ENCODE assay signal across 8 cellular contexts in the genomic region with DNA sequence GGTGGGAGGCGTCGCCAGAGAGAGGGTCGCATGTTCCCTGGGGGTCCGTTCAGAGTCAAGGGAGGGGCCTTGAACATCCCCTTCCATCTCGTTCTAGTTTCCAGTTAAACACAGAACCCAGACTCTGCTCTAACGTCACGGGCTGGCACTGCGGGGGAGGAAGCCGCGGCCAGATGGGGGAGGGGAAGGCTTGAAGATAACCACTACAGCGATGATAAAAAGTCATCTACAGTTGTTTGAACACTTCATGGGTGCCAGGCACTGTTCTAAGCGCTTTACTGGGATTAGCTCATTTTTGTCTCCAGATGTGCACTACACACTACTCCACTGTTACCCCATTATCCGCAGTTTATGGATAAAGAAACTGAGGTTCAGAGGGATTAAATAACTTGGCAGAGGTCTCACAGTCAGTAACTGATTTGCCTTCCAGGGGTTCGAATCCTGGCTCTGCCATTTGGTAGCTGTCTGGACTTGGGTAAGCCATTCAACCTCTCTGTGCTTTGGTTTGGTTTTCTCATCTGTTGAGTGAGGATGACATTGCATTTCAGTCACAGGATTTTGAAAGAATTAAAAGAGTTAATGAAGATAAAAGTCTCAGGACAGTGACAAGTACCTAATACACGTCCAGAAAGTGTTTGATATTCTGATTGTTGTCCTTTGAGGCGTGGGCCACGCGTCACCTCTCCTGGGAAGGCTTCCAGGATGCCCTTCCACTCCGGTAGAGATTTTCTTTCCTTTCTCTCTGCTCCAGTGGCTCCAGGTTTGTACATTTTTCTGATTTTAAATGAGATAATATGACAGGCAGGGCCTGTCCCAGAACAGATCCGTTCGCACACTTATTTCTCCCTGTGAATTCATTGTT. TPM values are rescaled to one million over a fixed set of nuclear protein-coding genes. Genes with fewer than 3 reads are reported as not detected.
DNase-seq lines count a peak whose midpoint lies in the region; ATAC-seq, FAIRE-seq and TF ChIP-seq lines count a peak whose summit lies in the region.

No MANE protein-coding gene starts in this region.

- H3K9me3 ChIP-seq in SK-N-SH: no peaks in the 10 kb centered on the region
- no peaks in the 10 kb centered on the region for H3K9me3 ChIP-seq in endodermal cell (ENCODE audit: control insufficient read depth, low read length)
- H3K9me3 ChIP-seq in small intestine (ENCODE audit: control insufficient read depth, low read depth): no peaks in the 10 kb centered on the region

- H3K9ac ChIP-seq in SK-N-SH (no peak overlapping the region), endodermal cell (ENCODE audit: extremely low read depth, low read length, poor library complexity, severe bottlenecking) (no peak overlapping the region)

- POLR2A ChIA-PET in SK-N-SH (lab: Yijun Ruan, JAX): no interaction called here
- POLR2A ChIA-PET in activated CD4-positive, alpha-beta T cell treated with anti-CD3 and anti-CD28 coated beads, Interleukin-2, amount 10 ng/mL, durations not matched to agents 7 days and 5 days (lab: Charles Lee): no interaction called here
- POLR2A ChIA-PET in RWPE1 (lab: Yijun Ruan, JAX; ENCODE audit: low non-redundant PET): no interaction called here

- TF ChIP-seq EP300 in SK-N-SH (IDR thresholded peaks at IDR 0.05; ENCODE audit: borderline replicate concordance in 1 of 2, low read depth in 1 of 2, low read length in 1 of 2): no peak

- WGBS in SK-N-SH (ENCODE audit: low lambda C conversion rate): 25% methylated on average over 21 of the region's 21 CpGs
- WGBS in endodermal cell (ENCODE audit: insufficient coverage in 1 of 2, insufficient read length in 1 of 2), 2 experiments: 49 to 50% methylated on average over 9 to 21 of the region's 21 CpGs
- 11 to 29% (median 25%) methylated on average over 21 of the region's 21 CpGs for WGBS in small intestine, 3 donors

- H3K9me3 Mint-ChIP-seq in activated CD4-positive, alpha-beta T cell treated with anti-CD3 and anti-CD28 coated beads, Interleukin-2, amount 10 ng/mL, durations not matched to agents 7 days and 5 days: no peaks in the 10 kb centered on the region
- H3K9me3 Mint-ChIP-seq in endodermal cell: no peaks in the 10 kb centered on the region

- H3K4me2 ChIP-seq in SK-N-SH: no peak overlapping the region

- H3F3A ChIP-seq in SK-N-SH (replicated peaks; ENCODE audit: insufficient read depth): no peaks in the 10 kb centered on the region

- H3K36me3 Mint-ChIP-seq in activated CD4-positive, alpha-beta T cell treated with anti-CD3 and anti-CD28 coated beads, Interleukin-2, amount 10 ng/mL, durations not matched to agents 7 days and 5 days (ENCODE audit: low read depth): no peaks in the 10 kb centered on the region
- no peaks in the 10 kb centered on the region for H3K36me3 Mint-ChIP-seq in endodermal cell (ENCODE audit: low read depth)

- TF ChIP-seq RAD21 in SK-N-SH (IDR thresholded peaks at IDR 0.05; ENCODE audit: low read length): no peak

- no peaks in the 10 kb centered on the region for H3K36me3 ChIP-seq in SK-N-SH (replicated peaks in 1 of 2; ENCODE audit: control insufficient read depth in 1 of 2, insufficient read depth in 2 of 2, low read length in 1 of 2)
- H3K36me3 ChIP-seq in endodermal cell (ENCODE audit: control insufficient read depth, insufficient read depth, low read length): no peaks in the 10 kb centered on the region
- no peaks in the 10 kb centered on the region for H3K36me3 ChIP-seq in small intestine (ENCODE audit: control insufficient read depth in 2 of 2, insufficient read depth in 2 of 2, low read length in 2 of 2)

- H3K4me1 Mint-ChIP-seq in activated CD4-positive, alpha-beta T cell treated with anti-CD3 and anti-CD28 coated beads, Interleukin-2, amount 10 ng/mL, durations not matched to agents 7 days and 5 days: peaks cover 19% of the 10 kb centered on the region
- peaks cover 4% of the 10 kb centered on the region for H3K4me1 Mint-ChIP-seq in endodermal cell

- no peaks in the 10 kb centered on the region; a peak in 1 of 4 replicates for H3K4me1 ChIP-seq in SK-N-SH (ENCODE audit: control insufficient read depth in 1 of 2, insufficient read depth in 2 of 2, low read depth in 1 of 2, low read length in 1 of 2)
- no peaks in the 10 kb centered on the region for H3K4me1 ChIP-seq in endodermal cell (ENCODE audit: control insufficient read depth, insufficient read depth, low read length)
- H3K4me1 ChIP-seq in small intestine (ENCODE audit: control insufficient read depth in 2 of 2, insufficient read depth in 1 of 2, low read depth in 1 of 2, low read length in 1 of 2): no peaks in the 10 kb centered on the region

- in situ Hi-C loops in G401 (cut with HindIII; ENCODE audit: low sequenced_read_pairs): no loop called here

- no peaks in the 10 kb centered on the region for H3K9me2 ChIP-seq in SK-N-SH

- H3K79me2 ChIP-seq in SK-N-SH (ENCODE audit: insufficient read depth): no peaks in the 10 kb centered on the region

- no peak for ATAC-seq in SK-N-SH treated with all-trans-retinoic acid at 6 μM for 48 hours

- no peaks in the 10 kb centered on the region for H3K27me3 ChIP-seq in SK-N-SH (ENCODE audit: insufficient read depth)
- peaks cover 19% of the 10 kb centered on the region for H3K27me3 ChIP-seq in endodermal cell (ENCODE audit: control insufficient read depth, insufficient read depth, low read length, poor library complexity, severe bottlenecking)
- peaks cover 0 to 1% of the 10 kb centered on the region in 2 donors for H3K27me3 ChIP-seq in small intestine (ENCODE audit: control insufficient read depth in 2 of 2, insufficient read depth in 2 of 2, low read length in 2 of 2)

- no peak overlapping the region for H3K4me3 ChIP-seq in SK-N-SH (ENCODE audit: low read depth in 2 of 2, low read length in 1 of 2)
- peak overlapping the region; percentile 42 for H3K4me3 ChIP-seq in endodermal cell (ENCODE audit: low read length)
- H3K4me3 ChIP-seq in small intestine (ENCODE audit: low read depth in 1 of 2, low read length in 2 of 2): no peak overlapping the region

- peak overlapping the region; percentile 73 for H3K27ac Mint-ChIP-seq in activated CD4-positive, alpha-beta T cell treated with anti-CD3 and anti-CD28 coated beads, Interleukin-2, amount 10 ng/mL, durations not matched to agents 7 days and 5 days
- H3K27ac Mint-ChIP-seq in endodermal cell: peak overlapping the region; percentile 88

- peaks cover 4% of the 10 kb centered on the region for H3K27me3 Mint-ChIP-seq in activated CD4-positive, alpha-beta T cell treated with anti-CD3 and anti-CD28 coated beads, Interleukin-2, amount 10 ng/mL, durations not matched to agents 7 days and 5 days
- peaks cover 25% of the 10 kb centered on the region for H3K27me3 Mint-ChIP-seq in endodermal cell (ENCODE audit: insufficient read depth)

- TF ChIP-seq CTCF in SK-N-SH (IDR thresholded peaks at IDR 0.05) (no peak), endodermal cell (conservative IDR thresholded peaks at IDR 0.05) (no peak), RWPE1 (conservative IDR thresholded peaks at IDR 0.05; ENCODE audit: low read depth) (no peak)

- H4K20me1 ChIP-seq in SK-N-SH (ENCODE audit: insufficient read depth): no peaks in the 10 kb centered on the region

- FAIRE-seq in small intestine (lab: Jason Lieb, UNC): no peak

- H2AFZ ChIP-seq in SK-N-SH (ENCODE audit: low read depth): no peak overlapping the region

- CTCF ChIA-PET in SK-N-SH (lab: Yijun Ruan, JAX) (interaction anchor here (1.2 to 6.4 kb wide), 7 partner anchors 10 to 88 kb away, joined by 3 to 49 read pairs (median 5); partner anchors contain the start of gene CFAP73), RWPE1 (lab: Yijun Ruan, JAX) (no interaction called here)
- CTCF ChIA-PET in activated CD4-positive, alpha-beta T cell treated with anti-CD3 and anti-CD28 coated beads, Interleukin-2, amount 10 ng/mL, durations not matched to agents 7 days and 5 days (lab: Charles Lee): interaction anchor here (0.7 to 3.8 kb wide), 4 partner anchors 14 to 90 kb away, joined by 3 to 22 read pairs (median 4); partner anchors contain the start of gene CFAP73

- H3K27ac ChIP-seq in SK-N-SH (ENCODE audit: low read depth in 2 of 2, low read length in 1 of 2) (no peak overlapping the region), endodermal cell (ENCODE audit: low read depth, low read length) (no peak overlapping the region), small intestine (ENCODE audit: low read depth in 1 of 2, low read length in 1 of 2) (no peak overlapping the region), RWPE1 (no peak overlapping the region)

- H3K4me3 Mint-ChIP-seq in activated CD4-positive, alpha-beta T cell treated with anti-CD3 and anti-CD28 coated beads, Interleukin-2, amount 10 ng/mL, durations not matched to agents 7 days and 5 days: peak overlapping the region; percentile 68
- peak overlapping the region; percentile 55 for H3K4me3 Mint-ChIP-seq in endodermal cell

- DNase-seq in SK-N-SH: peak; percentile 50
- DNase-seq in activated CD4-positive, alpha-beta T cell treated with anti-CD3 and anti-CD28 coated beads, Interleukin-2, amount 10 ng/mL, durations not matched to agents 7 days and 5 days: peak; percentile 62
- peak; percentile 88 for DNase-seq in endodermal cell
- peak; percentile 17 for DNase-seq in small intestine
- no peak for DNase-seq in RWPE1 (ENCODE audit: low spot score)
- no peak for DNase-seq in NCI-H526 treated with DMSO at 0.1 percent for 48 hours (lab: John Stamatoyannopoulos, UW)
- no peak for DNase-seq in G401 (ENCODE audit: low spot score)

RNA-seq across cellular contexts. Expression of gene RASAL1, which starts 0.8 kb away (rescaled TPM):
- not detected in 2 replicates for polyA plus RNA-seq in SK-N-SH (2012; rRNA removed)
- polyA plus RNA-seq in SK-N-SH (2012; cell fraction: cytosol; rRNA removed): not detected in 2 replicates
- 0.04 TPM in 1 of 2 replicates, not detected in the other for polyA plus RNA-seq in SK-N-SH (2012; cell fraction: nucleus; rRNA removed)
- under 1 TPM; 0.20 to 0.40 TPM for total RNA-seq in activated CD4-positive, alpha-beta T cell treated with anti-CD3 and anti-CD28 coated beads, Interleukin-2, amount 10 ng/mL, durations not matched to agents 7 days and 5 days
- 1 to 10 TPM in 1 of 2 donors, under 1 TPM in 1; 0.77 to 1.4 TPM for total RNA-seq in endodermal cell
- polyA plus RNA-seq in endodermal cell (2013, experiment 1 of 2): 0.50 TPM
- polyA plus RNA-seq in endodermal cell (2013, experiment 2 of 2): 0.25 TPM
- polyA plus RNA-seq in small intestine: under 1 TPM in 2 of 3 donors, not detected in 1; 0.16 to 0.81 TPM
- total RNA-seq in G401 (2014; rRNA removed; shearing (Covaris generic)): 3.1 and 3.3 TPM in 2 replicates

RNA-seq across cellular contexts. Expression of gene CFAP73, which starts 13.2 kb away (rescaled TPM):
- polyA plus RNA-seq in SK-N-SH (2012; rRNA removed): not detected in 2 replicates
- polyA plus RNA-seq in SK-N-SH (2012; cell fraction: cytosol; rRNA removed): not detected in 2 replicates
- 0.05 and 0.14 TPM in 2 replicates for polyA plus RNA-seq in SK-N-SH (2012; cell fraction: nucleus; rRNA removed)
- under 1 TPM; 0.37 to 0.42 TPM for total RNA-seq in activated CD4-positive, alpha-beta T cell treated with anti-CD3 and anti-CD28 coated beads, Interleukin-2, amount 10 ng/mL, durations not matched to agents 7 days and 5 days
- not detected for total RNA-seq in endodermal cell
- not detected for polyA plus RNA-seq in endodermal cell (2013, experiment 1 of 2)
- not detected for polyA plus RNA-seq in endodermal cell (2013, experiment 2 of 2)
- under 1 TPM in 1 of 3 donors, not detected in 2; 0.19 TPM for polyA plus RNA-seq in small intestine
- total RNA-seq in G401 (2014; rRNA removed; shearing (Covaris generic)): not detected in 2 replicates

RNA-seq across cellular contexts. Expression of gene DDX54, which starts 48.9 kb away (rescaled TPM):
- 56.5 and 69.9 TPM in 2 replicates for polyA plus RNA-seq in SK-N-SH (2012; rRNA removed)
- 43.6 and 43.8 TPM in 2 replicates for polyA plus RNA-seq in SK-N-SH (2012; cell fraction: cytosol; rRNA removed)
- polyA plus RNA-seq in SK-N-SH (2012; cell fraction: nucleus; rRNA removed): 113 and 236 TPM in 2 replicates
- 10 to 100 TPM; 65.6 to 72.0 TPM for total RNA-seq in activated CD4-positive, alpha-beta T cell treated with anti-CD3 and anti-CD28 coated beads, Interleukin-2, amount 10 ng/mL, durations not matched to agents 7 days and 5 days
- 10 to 100 TPM; 68.1 to 69.0 TPM for total RNA-seq in endodermal cell
- 43.7 TPM for polyA plus RNA-seq in endodermal cell (2013, experiment 1 of 2)
- 37.6 TPM for polyA plus RNA-seq in endodermal cell (2013, experiment 2 of 2)
- 10 to 100 TPM; 34.9 to 75.6 (median 49.4) TPM for polyA plus RNA-seq in small intestine
- total RNA-seq in G401 (2014; rRNA removed; shearing (Covaris generic)): 63.1 and 130 TPM in 2 replicates

RNA-seq across cellular contexts. Expression of gene RITA1, which starts 49.2 kb away (rescaled TPM):
- polyA plus RNA-seq in SK-N-SH (2012; rRNA removed): 18.7 and 21.1 TPM in 2 replicates
- polyA plus RNA-seq in SK-N-SH (2012; cell fraction: cytosol; rRNA removed): 12.7 and 19.1 TPM in 2 replicates
- 13.0 and 15.6 TPM in 2 replicates for polyA plus RNA-seq in SK-N-SH (2012; cell fraction: nucleus; rRNA removed)
- 10 to 100 TPM; 17.0 to 18.0 TPM for total RNA-seq in activated CD4-positive, alpha-beta T cell treated with anti-CD3 and anti-CD28 coated beads, Interleukin-2, amount 10 ng/mL, durations not matched to agents 7 days and 5 days
- total RNA-seq in endodermal cell: 10 to 100 TPM; 18.8 to 20.3 TPM
- polyA plus RNA-seq in endodermal cell (2013, experiment 1 of 2): 16.0 TPM
- polyA plus RNA-seq in endodermal cell (2013, experiment 2 of 2): 16.8 TPM
- 10 to 100 TPM; 18.8 to 31.5 (median 20.5) TPM for polyA plus RNA-seq in small intestine
- total RNA-seq in G401 (2014; rRNA removed; shearing (Covaris generic)): 63.7 and 69.2 TPM in 2 replicates

Comparison
In these comparisons a context has a peak if more than half of its experiments do, and no peak if none do; other contexts are left out.
1. DNase-seq: peak in SK-N-SH (single experiment), activated CD4-positive, alpha-beta T cell treated with anti-CD3 and anti-CD28 coated beads, Interleukin-2, amount 10 ng/mL, durations not matched to agents 7 days and 5 days (single experiment), endodermal cell (single experiment) and small intestine (single experiment); none in RWPE1 (single experiment), NCI-H526 treated with DMSO at 0.1 percent for 48 hours (single experiment) and G401 (single experiment).